In genomic region chr2:101356486-101356885, GRCh38 we compare ENCODE assay signal across 24 cellular contexts. TPM values are rescaled to one million over a fixed set of nuclear protein-coding genes. Genes with fewer than 3 reads are reported as not detected.
DNase-seq lines count a peak whose midpoint lies in the region; ATAC-seq and TF ChIP-seq lines count a peak whose summit lies in the region.
"Had no signal": no experiment of that assay in that cellular context is flagged by ENCODE, and none has a peak within 500 bp of the region (broad histone marks: within the 10 kb centered on the region; RNA-seq: fewer than 3 reads in every experiment).

No MANE protein-coding gene starts in this region.

- no peak overlapping the region for H3K4me2 ChIP-seq in SK-N-SH
- H3K4me2 ChIP-seq: BLaER1 had no signal

- CTCF ChIA-PET in SK-N-SH (lab: Yijun Ruan, JAX) = interaction anchor here (2.4 kb wide), 1 partner anchor 14 kb away, joined by 14 read pairs; no protein-coding TSS in a partner anchor

- H3F3A ChIP-seq in SK-N-SH (replicated peaks; ENCODE audit: insufficient read depth) = no peaks in the 10 kb centered on the region

- H4K20me1 ChIP-seq in SK-N-SH (ENCODE audit: insufficient read depth) = no peaks in the 10 kb centered on the region
- H4K20me1 ChIP-seq: BLaER1 had no signal

- peak overlapping the region; percentile 68 for H3K27ac Mint-ChIP-seq in T-helper 17 cell
- H3K27ac Mint-ChIP-seq: activated naive CD8-positive, alpha-beta T cell treated with anti-CD3 and anti-CD28 coated beads, Interleukin-2, amount 10 ng/mL, durations not matched to agents 7 days and 5 days; activated T-helper 2 cell treated with anti-CD3 and anti-CD28 coated beads, Interferon-gamma antibody, Interleukin-2, Interleukin-4, amounts not matched to agents 10 μg/mL and 5 μg/mL and 100 μg/mL, durations not matched to agents 14 hours and 24 hours and 36 hours; immature natural killer cell; stimulated activated memory B cell treated with anti-CD40 and anti-IgM and Interleukin-4, amounts not matched to agents 10 μg/mL and 1 μg/mL and 100 μg/mL, for 72 hours had no signal

- no peak overlapping the region for H3K27ac ChIP-seq in SK-N-SH (ENCODE audit: low read depth in 2 of 2, low read length in 1 of 2)
- H3K27ac ChIP-seq: 22Rv1, BLaER1, esophagus squamous epithelium, Peyer's patch, thoracic aorta had no signal

- H3K4me3 ChIP-seq in SK-N-SH (ENCODE audit: low read depth in 2 of 2, low read length in 1 of 2) (no peak overlapping the region), fibroblast of mammary gland (ENCODE audit: control insufficient read depth, low read depth, low read length) (no peak overlapping the region)
- H3K4me3 ChIP-seq: BLaER1, esophagus squamous epithelium, lung, Peyer's patch, thoracic aorta had no signal

- H3K4me3 Mint-ChIP-seq in T-helper 17 cell = no peak overlapping the region
- H3K4me3 Mint-ChIP-seq: activated naive CD8-positive, alpha-beta T cell treated with anti-CD3 and anti-CD28 coated beads, Interleukin-2, amount 10 ng/mL, durations not matched to agents 7 days and 5 days; immature natural killer cell; stimulated activated memory B cell treated with anti-CD40 and anti-IgM and Interleukin-4, amounts not matched to agents 10 μg/mL and 1 μg/mL and 100 μg/mL, for 72 hours had no signal

- no peaks in the 10 kb centered on the region for H3K79me2 ChIP-seq in SK-N-SH (ENCODE audit: insufficient read depth)

- 63% methylated on average over 2 of the region's 2 CpGs for WGBS in SK-N-SH (ENCODE audit: low lambda C conversion rate)

- H3K27me3 ChIP-seq in SK-N-SH (ENCODE audit: insufficient read depth) = no peaks in the 10 kb centered on the region
- H3K27me3 ChIP-seq: BLaER1, esophagus squamous epithelium, Peyer's patch had no signal

- TF ChIP-seq EP300 in SK-N-SH (IDR thresholded peaks at IDR 0.05; ENCODE audit: borderline replicate concordance in 1 of 2, low read depth in 1 of 2, low read length in 1 of 2) = no peak

- no peak for TF ChIP-seq RAD21 in SK-N-SH (IDR thresholded peaks at IDR 0.05; ENCODE audit: low read length)

- POLR2A ChIA-PET in SK-N-SH (lab: Yijun Ruan, JAX) = no interaction called here

- no peaks in the 10 kb centered on the region for H3K27me3 Mint-ChIP-seq in T-helper 17 cell
- H3K27me3 Mint-ChIP-seq: stimulated activated memory B cell treated with anti-CD40 and anti-IgM and Interleukin-4, amounts not matched to agents 10 μg/mL and 1 μg/mL and 100 μg/mL, for 72 hours had no signal

- no peaks in the 10 kb centered on the region for H3K9me3 ChIP-seq in SK-N-SH
- H3K9me3 ChIP-seq in T-helper 17 cell (ENCODE audit: control insufficient read depth, low read length, poor library complexity, severe bottlenecking) = no peaks in the 10 kb centered on the region
- H3K9me3 ChIP-seq: BLaER1, esophagus squamous epithelium, Peyer's patch, thoracic aorta had no signal

- no peak overlapping the region for H3K9ac ChIP-seq in SK-N-SH
- H3K9ac ChIP-seq: BLaER1 had no signal

- H3K36me3 Mint-ChIP-seq in T-helper 17 cell (ENCODE audit: low read depth) = no peaks in the 10 kb centered on the region
- H3K36me3 Mint-ChIP-seq: activated naive CD8-positive, alpha-beta T cell treated with anti-CD3 and anti-CD28 coated beads, Interleukin-2, amount 10 ng/mL, durations not matched to agents 7 days and 5 days; immature natural killer cell; stimulated activated memory B cell treated with anti-CD40 and anti-IgM and Interleukin-4, amounts not matched to agents 10 μg/mL and 1 μg/mL and 100 μg/mL, for 72 hours had no signal

- no peaks in the 10 kb centered on the region for H3K36me3 ChIP-seq in SK-N-SH (replicated peaks in 1 of 2; ENCODE audit: control insufficient read depth in 1 of 2, insufficient read depth in 2 of 2, low read length in 1 of 2)
- H3K36me3 ChIP-seq: BLaER1, esophagus squamous epithelium, Peyer's patch, thoracic aorta had no signal

- H2AFZ ChIP-seq in SK-N-SH (ENCODE audit: low read depth) = no peak overlapping the region

- H3K4me1 Mint-ChIP-seq in T-helper 17 cell = peaks cover 14% of the 10 kb centered on the region

- no peaks in the 10 kb centered on the region; a peak in 1 of 4 replicates for H3K4me1 ChIP-seq in SK-N-SH (ENCODE audit: control insufficient read depth in 1 of 2, insufficient read depth in 2 of 2, low read depth in 1 of 2, low read length in 1 of 2)
- H3K4me1 ChIP-seq: BLaER1 had no signal

- no peak for DNase-seq in SK-N-SH
- no peak for DNase-seq in T-helper 17 cell
- peak; percentile 66 for DNase-seq in fibroblast of mammary gland (ENCODE audit: low read depth)
- no peak for DNase-seq in stimulated activated naive CD4-positive, alpha-beta T cell treated with Interleukin-2 at 50 U/mL for 16 hours (lab: John Stamatoyannopoulos, UW)
- DNase-seq in DMS153 treated with DMSO at 0.1 percent for 48 hours (lab: John Stamatoyannopoulos, UW; ENCODE audit: unreplicated experiment) = no peak
- no peak for DNase-seq in dedifferentiated amniotic fluid mesenchymal stem cell (ENCODE audit: extremely low spot score)
- DNase-seq: activated CD4-positive, alpha-beta T cell treated with anti-CD3 and anti-CD28 coated beads for 48 hours; activated naive CD8-positive, alpha-beta T cell treated with anti-CD3 and anti-CD28 coated beads, Interleukin-2, amount 10 ng/mL, durations not matched to agents 7 days and 5 days; esophagus squamous epithelium; H7; immature natural killer cell; NCI-H82; nucleus accumbens; Peyer's patch; retina; stimulated activated CD4-positive, alpha-beta T cell treated with anti-CD3 and anti-CD28 coated beads, Interleukin-15, amount 100 ng/mL, for 24 hours had no signal

- ATAC-seq in SK-N-SH treated with all-trans-retinoic acid at 6 μM for 48 hours (peak; percentile 52), T-helper 17 cell (no peak), GM19395 (IDR thresholded peaks at IDR 0.05; ENCODE audit: unreplicated experiment) (no peak)
- ATAC-seq: stimulated activated memory B cell treated with anti-CD40 and anti-IgM and Interleukin-4, amounts not matched to agents 10 μg/mL and 1 μg/mL and 100 μg/mL, for 72 hours had no signal

- H3K9me2 ChIP-seq in SK-N-SH = no peaks in the 10 kb centered on the region

- TF ChIP-seq CTCF in SK-N-SH (IDR thresholded peaks at IDR 0.05) (no peak), fibroblast of mammary gland (conservative IDR thresholded peaks at IDR 0.05; ENCODE audit: control insufficient read depth, insufficient read depth, low read depth, low read length) (no peak)

TF ChIP-seq in SK-N-SH treated with all-trans-retinoic acid at 6 μM for 48 hours, 23 proteins besides CTCF, POLR2A, EP300 and RAD21:
- TF ChIP-seq SNAI2 (CRISPR knock-in tag; IDR thresholded peaks at IDR 0.05) = no peak
- TF ChIP-seq PPARA (CRISPR knock-in tag; IDR thresholded peaks at IDR 0.05; ENCODE audit: borderline replicate concordance) = no peak
- TF ChIP-seq ZC3H10 (CRISPR knock-in tag; IDR thresholded peaks at IDR 0.05) = no peak
- no peak for TF ChIP-seq ARNTL (CRISPR knock-in tag; IDR thresholded peaks at IDR 0.05; ENCODE audit: borderline replicate concordance, low read depth)
- no peak for TF ChIP-seq TCF4 (CRISPR knock-in tag; IDR thresholded peaks at IDR 0.05; ENCODE audit: borderline replicate concordance)
- TF ChIP-seq CREB5 (CRISPR knock-in tag; IDR thresholded peaks at IDR 0.05; ENCODE audit: low read depth) = no peak
- TF ChIP-seq ESRRG (CRISPR knock-in tag; IDR thresholded peaks at IDR 0.05) = no peak
- no peak for TF ChIP-seq ISL1 (CRISPR knock-in tag; IDR thresholded peaks at IDR 0.05)

TF ChIP-seq in SK-N-SH, 30 proteins besides CTCF, POLR2A, EP300 and RAD21:
- no peak for TF ChIP-seq ELF1 (IDR thresholded peaks at IDR 0.05)
- TF ChIP-seq TAF1 (IDR thresholded peaks at IDR 0.05; ENCODE audit: borderline replicate concordance, low read depth, low read length) = no peak
- no peak for TF ChIP-seq SIN3A (IDR thresholded peaks at IDR 0.05; ENCODE audit: borderline replicate concordance, low read depth, low read length)
- TF ChIP-seq RXRA (IDR thresholded peaks at IDR 0.05; ENCODE audit: borderline replicate concordance, low read depth) = no peak
- no peak for TF ChIP-seq TCF12 (IDR thresholded peaks at IDR 0.05)
- TF ChIP-seq, protein P1, sequence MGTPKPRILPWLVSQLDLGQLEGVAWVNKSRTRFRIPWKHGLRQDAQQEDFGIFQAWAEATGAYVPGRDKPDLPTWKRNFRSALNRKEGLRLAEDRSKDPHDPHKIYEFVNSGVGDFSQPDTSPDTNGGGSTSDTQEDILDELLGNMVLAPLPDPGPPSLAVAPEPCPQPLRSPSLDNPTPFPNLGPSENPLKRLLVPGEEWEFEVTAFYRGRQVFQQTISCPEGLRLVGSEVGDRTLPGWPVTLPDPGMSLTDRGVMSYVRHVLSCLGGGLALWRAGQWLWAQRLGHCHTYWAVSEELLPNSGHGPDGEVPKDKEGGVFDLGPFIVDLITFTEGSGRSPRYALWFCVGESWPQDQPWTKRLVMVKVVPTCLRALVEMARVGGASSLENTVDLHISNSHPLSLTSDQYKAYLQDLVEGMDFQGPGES (IDR thresholded peaks at IDR 0.05; ENCODE audit: low read depth, low read length) = no peak
- no peak for TF ChIP-seq MXI1 (IDR thresholded peaks at IDR 0.05; ENCODE audit: low read depth, low read length)

RNA-seq across cellular contexts. Expression of gene CREG2, which starts 30.8 kb away (rescaled TPM):
- polyA plus RNA-seq in SK-N-SH (2012; rRNA removed) = 1.1 and 1.4 TPM in 2 replicates
- 0.75 and 0.93 TPM in 2 replicates for polyA plus RNA-seq in SK-N-SH (2012; cell fraction: cytosol; rRNA removed)
- 0.44 and 0.83 TPM in 2 replicates for polyA plus RNA-seq in SK-N-SH (2012; cell fraction: nucleus; rRNA removed)
- under 1 TPM; 0.30 to 0.39 TPM for total RNA-seq in T-helper 17 cell
- total RNA-seq: activated naive CD8-positive, alpha-beta T cell treated with anti-CD3 and anti-CD28 coated beads, Interleukin-2, amount 10 ng/mL, durations not matched to agents 7 days and 5 days; activated T-helper 2 cell treated with anti-CD3 and anti-CD28 coated beads, Interferon-gamma antibody, Interleukin-2, Interleukin-4, amounts not matched to agents 10 μg/mL and 5 μg/mL and 100 μg/mL, durations not matched to agents 14 hours and 24 hours and 36 hours; thoracic aorta had no signal
- polyA plus RNA-seq: immature natural killer cell had no signal

RNA-seq across cellular contexts. Expression of gene RNF149, which starts 48.0 kb away (rescaled TPM):
- polyA plus RNA-seq in SK-N-SH (2012; rRNA removed) = 15.3 and 22.9 TPM in 2 replicates
- polyA plus RNA-seq in SK-N-SH (2012; cell fraction: cytosol; rRNA removed) = 16.2 and 16.3 TPM in 2 replicates
- 21.2 and 33.8 TPM in 2 replicates for polyA plus RNA-seq in SK-N-SH (2012; cell fraction: nucleus; rRNA removed)
- total RNA-seq in T-helper 17 cell = 100 to 1,000 TPM; 180 to 185 TPM
